Comparison of ENCODE assay signal across 1 cellular context in genomic region chr1:163914785-163915413, GRCh38.
TF ChIP-seq lines count a peak whose summit lies in the region.

No MANE protein-coding gene starts in this region.

TF ChIP-seq in GM12878, 131 proteins besides CTCF, POLR2A, EP300 and RAD21 (continued from another document and continues in another):
- TF ChIP-seq SREBF2 (IDR thresholded peaks at IDR 0.05; ENCODE audit: low read length) (no peak), TCF3 (IDR thresholded peaks at IDR 0.05; ENCODE audit: borderline replicate concordance, insufficient read depth, low read depth, low read length) (no peak), ESRRA (IDR thresholded peaks at IDR 0.05; ENCODE audit: low read length) (no peak), ATF2 (IDR thresholded peaks at IDR 0.05; ENCODE audit: low read length) (peak; percentile 41; the same call in 1 of the 2 replicates), ZNF207 (IDR thresholded peaks at IDR 0.05; ENCODE audit: borderline replicate concordance) (no peak), NFIC (IDR thresholded peaks at IDR 0.05; ENCODE audit: low read depth, low read length) (peak; percentile 94), SREBF1 (IDR thresholded peaks at IDR 0.05; ENCODE audit: low read length) (no peak), ZBTB11 (CRISPR knock-in tag; IDR thresholded peaks at IDR 0.05) (no peak), ZNF274 (IDR thresholded peaks at IDR 0.05; ENCODE audit: insufficient read depth, insufficient read length) (no peak), CBFB (IDR thresholded peaks at IDR 0.05; ENCODE audit: low read depth) (peak; percentile 90), IKZF2 (IDR thresholded peaks at IDR 0.05) (peak in 1 of 2 experiments; percentile 62; a peak in 2 of 4 replicates), NR2C1 (IDR thresholded peaks at IDR 0.05) (no peak), PML (IDR thresholded peaks at IDR 0.05; ENCODE audit: low read length) (no peak), TARDBP (IDR thresholded peaks at IDR 0.05; ENCODE audit: borderline replicate concordance) (no peak), FOS (IDR thresholded peaks at IDR 0.05; ENCODE audit: borderline replicate concordance, extremely low read depth, insufficient read length) (no peak), PRDM15 (CRISPR knock-in tag; IDR thresholded peaks at IDR 0.05) (no peak), FOXM1 (IDR thresholded peaks at IDR 0.05; ENCODE audit: low read depth, low read length) (peak; percentile 76; the same call in 1 of the 2 replicates), NR2F1 (conservative IDR thresholded peaks at IDR 0.05) (no peak), PAX5 (IDR thresholded peaks at IDR 0.05; ENCODE audit: borderline replicate concordance, low read depth, low read length) (no peak), NR2C2 (IDR thresholded peaks at IDR 0.05; ENCODE audit: borderline replicate concordance, control insufficient read depth, insufficient read length, low read depth) (no peak), POLR2AphosphoS5 (IDR thresholded peaks at IDR 0.05; ENCODE audit: low read length) (no peak), HDAC6 (IDR thresholded peaks at IDR 0.05; ENCODE audit: unreplicated experiment) (no peak), ZNF622 (IDR thresholded peaks at IDR 0.05) (no peak), CHD2 (IDR thresholded peaks at IDR 0.05; ENCODE audit: borderline replicate concordance, low read depth, low read length) (no peak), CREM (IDR thresholded peaks at IDR 0.05; ENCODE audit: low read depth) (0 out of 2 replicates have a peak, but pooled peaks have one; percentile 13), STAT3 (IDR thresholded peaks at IDR 0.05; ENCODE audit: low read depth, low read length) (no peak), CBX3 (IDR thresholded peaks at IDR 0.05; ENCODE audit: borderline replicate concordance, low read depth) (no peak), RUNX3 (IDR thresholded peaks at IDR 0.05; ENCODE audit: low read length) (peak; percentile 98), FOXK2 (IDR thresholded peaks at IDR 0.05) (no peak), DPF2 (IDR thresholded peaks at IDR 0.05) (no peak), TBL1XR1 (IDR thresholded peaks at IDR 0.05; ENCODE audit: low read depth, low read length) (peak; percentile 46; the same call in 1 of the 2 replicates), MTA3 (IDR thresholded peaks at IDR 0.05; ENCODE audit: borderline replicate concordance, low read length) (no peak), SUPT20H (IDR thresholded peaks at IDR 0.05; ENCODE audit: borderline replicate concordance, control insufficient read depth, low read depth, low read length) (no peak), WRNIP1 (IDR thresholded peaks at IDR 0.05; ENCODE audit: borderline replicate concordance, low read depth, low read length) (no peak), EZH2 (IDR thresholded peaks at IDR 0.05; ENCODE audit: borderline replicate concordance, control insufficient read depth, low read depth, low read length) (no peak), GABPA (IDR thresholded peaks at IDR 0.05; ENCODE audit: low read depth) (no peak)
- TF ChIP-seq, protein P1, sequence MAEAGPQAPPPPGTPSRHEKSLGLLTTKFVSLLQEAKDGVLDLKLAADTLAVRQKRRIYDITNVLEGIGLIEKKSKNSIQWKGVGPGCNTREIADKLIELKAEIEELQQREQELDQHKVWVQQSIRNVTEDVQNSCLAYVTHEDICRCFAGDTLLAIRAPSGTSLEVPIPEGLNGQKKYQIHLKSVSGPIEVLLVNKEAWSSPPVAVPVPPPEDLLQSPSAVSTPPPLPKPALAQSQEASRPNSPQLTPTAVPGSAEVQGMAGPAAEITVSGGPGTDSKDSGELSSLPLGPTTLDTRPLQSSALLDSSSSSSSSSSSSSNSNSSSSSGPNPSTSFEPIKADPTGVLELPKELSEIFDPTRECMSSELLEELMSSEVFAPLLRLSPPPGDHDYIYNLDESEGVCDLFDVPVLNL (IDR thresholded peaks at IDR 0.05; ENCODE audit: low read depth, low read length), result no peak
- TF ChIP-seq, protein P2, sequence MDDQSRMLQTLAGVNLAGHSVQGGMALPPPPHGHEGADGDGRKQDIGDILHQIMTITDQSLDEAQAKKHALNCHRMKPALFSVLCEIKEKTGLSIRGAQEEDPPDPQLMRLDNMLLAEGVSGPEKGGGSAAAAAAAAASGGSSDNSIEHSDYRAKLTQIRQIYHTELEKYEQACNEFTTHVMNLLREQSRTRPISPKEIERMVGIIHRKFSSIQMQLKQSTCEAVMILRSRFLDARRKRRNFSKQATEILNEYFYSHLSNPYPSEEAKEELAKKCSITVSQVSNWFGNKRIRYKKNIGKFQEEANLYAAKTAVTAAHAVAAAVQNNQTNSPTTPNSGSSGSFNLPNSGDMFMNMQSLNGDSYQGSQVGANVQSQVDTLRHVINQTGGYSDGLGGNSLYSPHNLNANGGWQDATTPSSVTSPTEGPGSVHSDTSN (IDR thresholded peaks at IDR 0.05; ENCODE audit: insufficient replicate concordance, low read depth, low read length), result no peak
- TF ChIP-seq, protein P3, sequence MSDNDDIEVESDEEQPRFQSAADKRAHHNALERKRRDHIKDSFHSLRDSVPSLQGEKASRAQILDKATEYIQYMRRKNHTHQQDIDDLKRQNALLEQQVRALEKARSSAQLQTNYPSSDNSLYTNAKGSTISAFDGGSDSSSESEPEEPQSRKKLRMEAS (IDR thresholded peaks at IDR 0.05; ENCODE audit: low read depth, low read length), result no peak
- TF ChIP-seq, protein P4, sequence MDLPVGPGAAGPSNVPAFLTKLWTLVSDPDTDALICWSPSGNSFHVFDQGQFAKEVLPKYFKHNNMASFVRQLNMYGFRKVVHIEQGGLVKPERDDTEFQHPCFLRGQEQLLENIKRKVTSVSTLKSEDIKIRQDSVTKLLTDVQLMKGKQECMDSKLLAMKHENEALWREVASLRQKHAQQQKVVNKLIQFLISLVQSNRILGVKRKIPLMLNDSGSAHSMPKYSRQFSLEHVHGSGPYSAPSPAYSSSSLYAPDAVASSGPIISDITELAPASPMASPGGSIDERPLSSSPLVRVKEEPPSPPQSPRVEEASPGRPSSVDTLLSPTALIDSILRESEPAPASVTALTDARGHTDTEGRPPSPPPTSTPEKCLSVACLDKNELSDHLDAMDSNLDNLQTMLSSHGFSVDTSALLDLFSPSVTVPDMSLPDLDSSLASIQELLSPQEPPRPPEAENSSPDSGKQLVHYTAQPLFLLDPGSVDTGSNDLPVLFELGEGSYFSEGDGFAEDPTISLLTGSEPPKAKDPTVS (IDR thresholded peaks at IDR 0.05; ENCODE audit: low read depth, low read length), result no peak
- TF ChIP-seq, protein P5, sequence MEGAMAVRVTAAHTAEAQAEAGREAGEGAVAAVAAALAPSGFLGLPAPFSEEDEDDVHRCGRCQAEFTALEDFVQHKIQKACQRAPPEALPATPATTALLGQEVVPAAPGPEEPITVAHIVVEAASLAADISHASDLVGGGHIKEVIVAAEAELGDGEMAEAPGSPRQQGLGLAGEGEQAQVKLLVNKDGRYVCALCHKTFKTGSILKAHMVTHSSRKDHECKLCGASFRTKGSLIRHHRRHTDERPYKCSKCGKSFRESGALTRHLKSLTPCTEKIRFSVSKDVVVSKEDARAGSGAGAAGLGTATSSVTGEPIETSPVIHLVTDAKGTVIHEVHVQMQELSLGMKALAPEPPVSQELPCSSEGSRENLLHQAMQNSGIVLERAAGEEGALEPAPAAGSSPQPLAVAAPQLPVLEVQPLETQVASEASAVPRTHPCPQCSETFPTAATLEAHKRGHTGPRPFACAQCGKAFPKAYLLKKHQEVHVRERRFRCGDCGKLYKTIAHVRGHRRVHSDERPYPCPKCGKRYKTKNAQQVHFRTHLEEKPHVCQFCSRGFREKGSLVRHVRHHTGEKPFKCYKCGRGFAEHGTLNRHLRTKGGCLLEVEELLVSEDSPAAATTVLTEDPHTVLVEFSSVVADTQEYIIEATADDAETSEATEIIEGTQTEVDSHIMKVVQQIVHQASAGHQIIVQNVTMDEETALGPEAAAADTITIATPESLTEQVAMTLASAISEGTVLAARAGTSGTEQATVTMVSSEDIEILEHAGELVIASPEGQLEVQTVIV (IDR thresholded peaks at IDR 0.05; ENCODE audit: borderline replicate concordance, partially characterized antibody), result no peak
- TF ChIP-seq, protein P6, sequence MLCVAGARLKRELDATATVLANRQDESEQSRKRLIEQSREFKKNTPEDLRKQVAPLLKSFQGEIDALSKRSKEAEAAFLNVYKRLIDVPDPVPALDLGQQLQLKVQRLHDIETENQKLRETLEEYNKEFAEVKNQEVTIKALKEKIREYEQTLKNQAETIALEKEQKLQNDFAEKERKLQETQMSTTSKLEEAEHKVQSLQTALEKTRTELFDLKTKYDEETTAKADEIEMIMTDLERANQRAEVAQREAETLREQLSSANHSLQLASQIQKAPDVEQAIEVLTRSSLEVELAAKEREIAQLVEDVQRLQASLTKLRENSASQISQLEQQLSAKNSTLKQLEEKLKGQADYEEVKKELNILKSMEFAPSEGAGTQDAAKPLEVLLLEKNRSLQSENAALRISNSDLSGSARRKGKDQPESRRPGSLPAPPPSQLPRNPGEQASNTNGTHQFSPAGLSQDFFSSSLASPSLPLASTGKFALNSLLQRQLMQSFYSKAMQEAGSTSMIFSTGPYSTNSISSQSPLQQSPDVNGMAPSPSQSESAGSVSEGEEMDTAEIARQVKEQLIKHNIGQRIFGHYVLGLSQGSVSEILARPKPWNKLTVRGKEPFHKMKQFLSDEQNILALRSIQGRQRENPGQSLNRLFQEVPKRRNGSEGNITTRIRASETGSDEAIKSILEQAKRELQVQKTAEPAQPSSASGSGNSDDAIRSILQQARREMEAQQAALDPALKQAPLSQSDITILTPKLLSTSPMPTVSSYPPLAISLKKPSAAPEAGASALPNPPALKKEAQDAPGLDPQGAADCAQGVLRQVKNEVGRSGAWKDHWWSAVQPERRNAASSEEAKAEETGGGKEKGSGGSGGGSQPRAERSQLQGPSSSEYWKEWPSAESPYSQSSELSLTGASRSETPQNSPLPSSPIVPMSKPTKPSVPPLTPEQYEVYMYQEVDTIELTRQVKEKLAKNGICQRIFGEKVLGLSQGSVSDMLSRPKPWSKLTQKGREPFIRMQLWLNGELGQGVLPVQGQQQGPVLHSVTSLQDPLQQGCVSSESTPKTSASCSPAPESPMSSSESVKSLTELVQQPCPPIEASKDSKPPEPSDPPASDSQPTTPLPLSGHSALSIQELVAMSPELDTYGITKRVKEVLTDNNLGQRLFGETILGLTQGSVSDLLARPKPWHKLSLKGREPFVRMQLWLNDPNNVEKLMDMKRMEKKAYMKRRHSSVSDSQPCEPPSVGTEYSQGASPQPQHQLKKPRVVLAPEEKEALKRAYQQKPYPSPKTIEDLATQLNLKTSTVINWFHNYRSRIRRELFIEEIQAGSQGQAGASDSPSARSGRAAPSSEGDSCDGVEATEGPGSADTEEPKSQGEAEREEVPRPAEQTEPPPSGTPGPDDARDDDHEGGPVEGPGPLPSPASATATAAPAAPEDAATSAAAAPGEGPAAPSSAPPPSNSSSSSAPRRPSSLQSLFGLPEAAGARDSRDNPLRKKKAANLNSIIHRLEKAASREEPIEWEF (IDR thresholded peaks at IDR 0.05; ENCODE audit: insufficient replicate concordance, low read depth, low read length), result no peak
